24 cellular contexts compared by ENCODE assay signal in genomic region chr4:76787898-76788297, GRCh38.
"Had no signal": no experiment of that assay in that cellular context is flagged by ENCODE, and none has a peak within 500 bp of the region (broad histone marks: within the 10 kb centered on the region; RNA-seq: fewer than 3 reads in every experiment).

No MANE protein-coding gene starts in this region.

- DNase-seq: activated B cell treated with CpG ODN at 0.5 μM for 24 hours; activated CD4-positive, alpha-beta memory T cell treated with anti-CD3 and anti-CD28 coated beads for 36 hours; activated CD4-positive, alpha-beta T cell treated with anti-CD3 and anti-CD28 coated beads for 48 hours; activated CD8-positive, alpha-beta memory T cell treated with anti-CD3 and anti-CD28 coated beads, Interleukin-2, amount 10 ng/mL, durations not matched to agents 7 days and 5 days; activated naive CD4-positive, alpha-beta T cell; amniotic stem cell; effector memory CD4-positive, alpha-beta T cell; glutamatergic neuron; immature natural killer cell; left ventricle myocardium inferior; mammary epithelial cell; midbrain; nucleus accumbens; posterior cingulate gyrus; right lobe of liver; stimulated activated CD4-positive, alpha-beta T cell treated with anti-CD3 and anti-CD28 coated beads, Interleukin-1b, Interleukin-23, amount 100 ng/mL, for 48 hours; T-helper 9 cell; transverse colon; uterus had no signal

- ATAC-seq: activated CD8-positive, alpha-beta memory T cell treated with anti-CD3 and anti-CD28 coated beads, Interleukin-2, amount 10 ng/mL, durations not matched to agents 7 days and 5 days had no signal

- H3K4me2 ChIP-seq: hepatocyte had no signal

- H3K9me3 Mint-ChIP-seq: activated B cell treated with CpG ODN at 0.5 μM for 24 hours; activated CD4-positive, alpha-beta memory T cell treated with anti-CD3 and anti-CD28 coated beads for 36 hours; central memory CD8-positive, alpha-beta T cell; immature natural killer cell had no signal

- H3K27ac ChIP-seq: breast epithelium, hepatocyte, left ventricle myocardium inferior, right lobe of liver, skin epidermis, transverse colon, uterus had no signal

- H3K4me1 Mint-ChIP-seq: activated B cell treated with CpG ODN at 0.5 μM for 24 hours; central memory CD8-positive, alpha-beta T cell; immature natural killer cell had no signal

- H3K27ac Mint-ChIP-seq: activated B cell treated with CpG ODN at 0.5 μM for 24 hours; activated CD4-positive, alpha-beta memory T cell treated with anti-CD3 and anti-CD28 coated beads for 36 hours; activated CD8-positive, alpha-beta memory T cell treated with anti-CD3 and anti-CD28 coated beads, Interleukin-2, amount 10 ng/mL, durations not matched to agents 7 days and 5 days; activated naive CD8-positive, alpha-beta T cell; immature natural killer cell had no signal

- H2AFZ ChIP-seq: hepatocyte had no signal

- H3K4me3 ChIP-seq: breast epithelium, hepatocyte, left ventricle myocardium inferior, right lobe of liver, skin epidermis, transverse colon, uterus had no signal

- H3K27me3 ChIP-seq: breast epithelium, hepatocyte, right lobe of liver, transverse colon, uterus had no signal

- H3K79me2 ChIP-seq: hepatocyte had no signal

- H3K4me1 ChIP-seq: breast epithelium, left ventricle myocardium inferior, right lobe of liver, uterus had no signal

- H3K4me3 Mint-ChIP-seq: activated B cell treated with CpG ODN at 0.5 μM for 24 hours; activated CD4-positive, alpha-beta memory T cell treated with anti-CD3 and anti-CD28 coated beads for 36 hours; activated CD8-positive, alpha-beta memory T cell treated with anti-CD3 and anti-CD28 coated beads, Interleukin-2, amount 10 ng/mL, durations not matched to agents 7 days and 5 days; activated naive CD8-positive, alpha-beta T cell; central memory CD8-positive, alpha-beta T cell; immature natural killer cell had no signal

- H3K36me3 ChIP-seq: breast epithelium, left ventricle myocardium inferior, right lobe of liver, transverse colon, uterus had no signal

- H3K9me3 ChIP-seq: breast epithelium, right lobe of liver, transverse colon, uterus had no signal

- H3K27me3 Mint-ChIP-seq: activated naive CD8-positive, alpha-beta T cell had no signal
